ENCODE assay signal across 9 cellular contexts in the genomic region with DNA sequence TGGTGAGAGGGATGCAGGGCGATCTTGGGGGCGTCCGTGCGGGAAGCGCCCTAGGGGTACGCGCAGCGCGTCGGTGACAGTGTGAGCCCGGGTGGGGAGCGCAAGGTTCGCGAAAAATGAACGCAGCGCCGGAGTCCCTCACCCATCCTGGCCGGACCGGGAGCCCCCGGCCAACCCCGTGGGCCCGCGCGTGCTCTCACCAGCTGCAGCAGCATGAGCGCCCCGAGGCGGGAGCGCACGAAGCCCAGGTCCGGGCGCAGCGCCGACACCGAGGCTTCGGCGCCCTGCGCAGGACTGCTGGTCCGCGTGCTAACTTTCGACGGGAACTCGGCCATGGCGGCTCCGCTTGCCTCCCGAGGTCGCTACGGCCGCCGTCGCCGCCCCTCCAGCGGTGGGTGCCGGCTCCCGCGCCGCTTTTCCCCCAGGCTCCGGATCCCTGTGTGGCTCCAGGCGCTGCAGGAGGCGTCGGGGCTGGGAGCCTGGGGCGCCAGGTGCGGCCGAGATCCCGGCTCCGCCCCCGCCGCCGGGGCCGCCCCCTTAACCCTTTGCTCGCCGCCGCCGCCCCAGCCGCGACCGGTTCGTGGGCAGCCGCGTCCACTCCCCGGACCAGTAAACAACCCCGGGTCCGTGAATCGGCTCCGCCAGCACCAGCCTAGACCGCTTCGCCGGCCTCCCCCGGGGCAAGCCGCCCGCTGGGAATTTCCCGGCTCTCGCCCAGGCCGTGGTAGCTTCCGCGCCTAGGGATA. TPM values are rescaled to one million over a fixed set of nuclear protein-coding genes. Genes with fewer than 3 reads are reported as not detected.
DNase-seq lines count a peak whose midpoint lies in the region; ATAC-seq, FAIRE-seq and TF ChIP-seq lines count a peak whose summit lies in the region.
"Had no signal": no experiment of that assay in that cellular context is flagged by ENCODE, and none has a peak within 500 bp of the region (broad histone marks: within the 10 kb centered on the region; RNA-seq: fewer than 3 reads in every experiment).

A gene with protein sequence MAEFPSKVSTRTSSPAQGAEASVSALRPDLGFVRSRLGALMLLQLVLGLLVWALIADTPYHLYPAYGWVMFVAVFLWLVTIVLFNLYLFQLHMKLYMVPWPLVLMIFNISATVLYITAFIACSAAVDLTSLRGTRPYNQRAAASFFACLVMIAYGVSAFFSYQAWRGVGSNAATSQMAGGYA (minus strand): TSS at position 467 of the 746 bp plus-strand sequence. CDS start 132 bp downstream, at position 335.

- H3K4me3 ChIP-seq in gastroesophageal sphincter = peak within 1 kb of the TSS; percentile 26 to 63

- H3K36me3 Mint-ChIP-seq in nephron progenitor cell (ENCODE audit: low read depth) = no peaks in the 10 kb centered on the region

- H3K27me3 Mint-ChIP-seq in nephron progenitor cell (ENCODE audit: low read depth, poor library complexity) = peaks cover 84% of the 10 kb centered on the region

- FAIRE-seq in urothelium cell line (lab: Jason Lieb, UNC) = no peak
- FAIRE-seq: endometrium had no signal

- TF ChIP-seq POLR2A in gastroesophageal sphincter (IDR thresholded peaks at IDR 0.05) = peak in 1 of 2 donors; percentile 10

- no peaks in the 10 kb centered on the region for H3K9me3 Mint-ChIP-seq in nephron progenitor cell

- peaks cover 0 to 16% (median 3%) of the 10 kb centered on the region in 3 donors for H3K4me1 ChIP-seq in gastroesophageal sphincter

- H3K27ac Mint-ChIP-seq in nephron progenitor cell = no peak within 1 kb of the TSS

- TF ChIP-seq CTCF in gastroesophageal sphincter (IDR thresholded peaks at IDR 0.05) (no peak), nephron progenitor cell (IDR thresholded peaks at IDR 0.05) (no peak)

- no peaks in the 10 kb centered on the region for H3K36me3 ChIP-seq in gastroesophageal sphincter

- TF ChIP-seq EP300 in gastroesophageal sphincter (IDR thresholded peaks at IDR 0.05) = no peak

- H3K4me3 Mint-ChIP-seq in nephron progenitor cell = peak within 1 kb of the TSS; percentile 76

- WGBS in gastroesophageal sphincter (ENCODE audit: low coverage in 1 of 2), 2 donors = 0% methylated on average over 2 of the region's 95 CpGs; no CpG with 5 or more reads in 1 of the 2 donors

- peak within 1 kb of the TSS in 2 of 4 donors; percentile 14 to 60 for H3K27ac ChIP-seq in gastroesophageal sphincter

- peaks cover 35% of the 10 kb centered on the region for H3K27me3 ChIP-seq in gastroesophageal sphincter

- ATAC-seq in gastroesophageal sphincter (peak; percentile 61), HG03457 (IDR thresholded peaks at IDR 0.05; ENCODE audit: unreplicated experiment) (no peak)

- DNase-seq in NCI-H1092 treated with DMSO at 0.1 percent for 48 hours (lab: John Stamatoyannopoulos, UW) (peak; percentile 29), NCI-H1092 (lab: John Stamatoyannopoulos, UW) (no peak), NCI-H69 (lab: John Stamatoyannopoulos, UW) (peak; percentile 66), nephron progenitor cell (peak; percentile 72), urothelium cell line (ENCODE audit: low spot score) (peak; percentile 83)
- peak; percentile 55 for DNase-seq in activated naive CD4-positive, alpha-beta T cell treated with Interleukin-2 at 50 U/mL for 16 hours

- no peaks in the 10 kb centered on the region for H3K9me3 ChIP-seq in gastroesophageal sphincter

- peaks cover 10% of the 10 kb centered on the region for H3K4me1 Mint-ChIP-seq in nephron progenitor cell

RNA-seq across cellular contexts. Expression of the gene that starts here (rescaled TPM):
- total RNA-seq in gastroesophageal sphincter = 10 to 100 TPM in 1 of 4 donors, 1 to 10 TPM in 3; 1.7 to 11.4 (median 5.4) TPM
